In genomic region chr3:66075281-66075680, GRCh38 we compare ENCODE assay signal across 21 cellular contexts. TPM values are rescaled to one million over a fixed set of nuclear protein-coding genes. Genes with fewer than 3 reads are reported as not detected.
A peak's percentile ranks its signal among the peaks of the same experiment; 100 is the strongest.
DNase-seq lines count a peak whose midpoint lies in the region; ATAC-seq and TF ChIP-seq lines count a peak whose summit lies in the region.
"Had no signal": no experiment of that assay in that cellular context is flagged by ENCODE, and none has a peak within 500 bp of the region (broad histone marks: within the 10 kb centered on the region; RNA-seq: fewer than 3 reads in every experiment).

No MANE protein-coding gene starts in this region.

- POLR2A ChIA-PET in CD8-positive, alpha-beta T cell (lab: Charles Lee) = no interaction called here

- no peaks in the 10 kb centered on the region for H3K9me3 Mint-ChIP-seq in CD8-positive, alpha-beta T cell

- H3K4me1 Mint-ChIP-seq in CD8-positive, alpha-beta T cell (ENCODE audit: low read depth) = no peaks in the 10 kb centered on the region

- H3K36me3 ChIP-seq in CD8-positive, alpha-beta T cell (ENCODE audit: insufficient read depth, low read length) = no peaks in the 10 kb centered on the region
- H3K36me3 ChIP-seq: BLaER1, HAP-1 had no signal

- CTCF ChIA-PET in CD8-positive, alpha-beta T cell (lab: Charles Lee) = no interaction called here

- H3K27ac ChIP-seq in CD8-positive, alpha-beta T cell (ENCODE audit: low read depth, low read length) = no peak overlapping the region
- H3K27ac ChIP-seq: BLaER1 had no signal

- no peaks in the 10 kb centered on the region for H3K9me3 ChIP-seq in CD8-positive, alpha-beta T cell (ENCODE audit: low read length)
- H3K9me3 ChIP-seq: BLaER1, HAP-1 had no signal

- ATAC-seq in CD8-positive, alpha-beta T cell = no peak
- no peak for ATAC-seq in HG02973 (IDR thresholded peaks at IDR 0.05; ENCODE audit: unreplicated experiment)

- H3K27me3 Mint-ChIP-seq in CD8-positive, alpha-beta T cell (ENCODE audit: low read depth) = peaks cover 2% of the 10 kb centered on the region

- H3K27me3 ChIP-seq in CD8-positive, alpha-beta T cell (ENCODE audit: insufficient read depth, low read length) = no peaks in the 10 kb centered on the region
- H3K27me3 ChIP-seq: BLaER1 had no signal

- TF ChIP-seq CTCF in AG10803 (conservative IDR thresholded peaks at IDR 0.05; ENCODE audit: low read length) = no peak
- no peak for TF ChIP-seq CTCF in CD8-positive, alpha-beta T cell (IDR thresholded peaks at IDR 0.05)

- DNase-seq in AG10803 (ENCODE audit: low read depth) = peak; percentile 81
- DNase-seq in HS-5 (ENCODE audit: low read depth) = peak; percentile 82
- peak; percentile 40 for DNase-seq in astrocyte of the hippocampus (ENCODE audit: low read depth, low spot score)
- peak; percentile 49 for DNase-seq in kidney tubule cell (ENCODE audit: low spot score)
- DNase-seq in CD8-positive, alpha-beta T cell = no peak
- no peak for DNase-seq in activated CD4-positive, CD25-positive, alpha-beta regulatory T cell treated with anti-CD3 and anti-CD28 coated beads, Interleukin-2, amount 50 U/mL, for 72 hours
- DNase-seq in T-helper 9 cell = no peak
- DNase-seq: activated CD4-positive, CD25-positive, alpha-beta regulatory T cell; activated naive CD4-positive, alpha-beta T cell treated with Interleukin-2 at 50 U/mL for 16 hours; head of caudate nucleus; kidney; midbrain; NCI-H1694 treated with DMSO at 0.1 percent for 48 hours; NCI-H524; nucleus accumbens; small intestine; stimulated activated naive CD4-positive, alpha-beta T cell treated with Interleukin-2 at 50 U/mL for 16 hours; T-helper 1 cell had no signal

- no peaks in the 10 kb centered on the region for H3K4me1 ChIP-seq in CD8-positive, alpha-beta T cell (ENCODE audit: insufficient read depth, low read length)
- H3K4me1 ChIP-seq: BLaER1, HAP-1 had no signal

- H3K27ac Mint-ChIP-seq in CD8-positive, alpha-beta T cell = no peak overlapping the region

- H3K4me3 ChIP-seq in AG10803 (ENCODE audit: low read length) = no peak overlapping the region
- no peak overlapping the region for H3K4me3 ChIP-seq in CD8-positive, alpha-beta T cell (ENCODE audit: low read depth, low read length)
- H3K4me3 ChIP-seq: BLaER1, HAP-1 had no signal

- no peak overlapping the region for H3K4me3 Mint-ChIP-seq in CD8-positive, alpha-beta T cell

- intact Hi-C loops in CD8-positive, alpha-beta T cell (cut with DNase I, micrococcal nuclease) = no loop called here

- H3K36me3 Mint-ChIP-seq in CD8-positive, alpha-beta T cell = no peaks in the 10 kb centered on the region

RNA-seq across cellular contexts. Expression of gene MAGI1, which starts 36.6 kb away (rescaled TPM):
- not detected for total RNA-seq in CD8-positive, alpha-beta T cell

Comparison
In these comparisons a context has a peak if more than half of its experiments do, and no peak if none do; other contexts are left out.
1. DNase-seq: peak in AG10803 (single experiment), HS-5 (single experiment), astrocyte of the hippocampus (single experiment) and kidney tubule cell (single experiment); none in CD8-positive, alpha-beta T cell (0 of 7), activated CD4-positive, CD25-positive, alpha-beta regulatory T cell treated with anti-CD3 and anti-CD28 coated beads, Interleukin-2, amount 50 U/mL, for 72 hours (single experiment) and T-helper 9 cell (single experiment).